20 cellular contexts compared by ENCODE assay signal in genomic region chr20:36578642-36579041, GRCh38.
"Had no signal": no experiment of that assay in that cellular context is flagged by ENCODE, and none has a peak within 500 bp of the region (broad histone marks: within the 10 kb centered on the region; RNA-seq: fewer than 3 reads in every experiment).

No MANE protein-coding gene starts in this region.

- H3K27me3 Mint-ChIP-seq: naive B cell; stimulated activated memory B cell treated with anti-CD40 and anti-IgM and Interleukin-4, amounts not matched to agents 10 μg/mL and 1 μg/mL and 100 μg/mL, for 72 hours had no signal

- H3K9me3 Mint-ChIP-seq: naive B cell; nephron; stimulated activated memory B cell treated with anti-CD40 and anti-IgM and Interleukin-4, amounts not matched to agents 10 μg/mL and 1 μg/mL and 100 μg/mL, for 72 hours had no signal

- DNase-seq: effector memory CD4-positive, alpha-beta T cell; gastrocnemius medialis; heart right ventricle; hypothalamus; kidney glomerular epithelial cell; mesendoderm; naive B cell; psoas muscle; retina; spleen; stimulated activated CD4-positive, alpha-beta T cell treated with anti-CD3 and anti-CD28 coated beads, Interleukin-15, amount 100 ng/mL, for 24 hours; stimulated activated CD4-positive, alpha-beta T cell treated with anti-CD3 and anti-CD28 coated beads, Interleukin-1b, Interleukin-23, amount 100 ng/mL, for 48 hours; stimulated activated CD4-positive, alpha-beta T cell treated with anti-CD3 and anti-CD28 coated beads, Interleukin-4, amount 100 ng/mL, for 24 hours; stomach; substantia nigra; transverse colon had no signal

- ATAC-seq: esophagus mucosa; gastrocnemius medialis; heart right ventricle; psoas muscle; sciatic nerve; stimulated activated memory B cell treated with anti-CD40 and anti-IgM and Interleukin-4, amounts not matched to agents 10 μg/mL and 1 μg/mL and 100 μg/mL, for 72 hours had no signal

- H3K4me3 Mint-ChIP-seq: stimulated activated memory B cell treated with anti-CD40 and anti-IgM and Interleukin-4, amounts not matched to agents 10 μg/mL and 1 μg/mL and 100 μg/mL, for 72 hours had no signal

- H3K27ac Mint-ChIP-seq: stimulated activated memory B cell treated with anti-CD40 and anti-IgM and Interleukin-4, amounts not matched to agents 10 μg/mL and 1 μg/mL and 100 μg/mL, for 72 hours had no signal
